8 cellular contexts compared by ENCODE assay signal in the genomic region with DNA sequence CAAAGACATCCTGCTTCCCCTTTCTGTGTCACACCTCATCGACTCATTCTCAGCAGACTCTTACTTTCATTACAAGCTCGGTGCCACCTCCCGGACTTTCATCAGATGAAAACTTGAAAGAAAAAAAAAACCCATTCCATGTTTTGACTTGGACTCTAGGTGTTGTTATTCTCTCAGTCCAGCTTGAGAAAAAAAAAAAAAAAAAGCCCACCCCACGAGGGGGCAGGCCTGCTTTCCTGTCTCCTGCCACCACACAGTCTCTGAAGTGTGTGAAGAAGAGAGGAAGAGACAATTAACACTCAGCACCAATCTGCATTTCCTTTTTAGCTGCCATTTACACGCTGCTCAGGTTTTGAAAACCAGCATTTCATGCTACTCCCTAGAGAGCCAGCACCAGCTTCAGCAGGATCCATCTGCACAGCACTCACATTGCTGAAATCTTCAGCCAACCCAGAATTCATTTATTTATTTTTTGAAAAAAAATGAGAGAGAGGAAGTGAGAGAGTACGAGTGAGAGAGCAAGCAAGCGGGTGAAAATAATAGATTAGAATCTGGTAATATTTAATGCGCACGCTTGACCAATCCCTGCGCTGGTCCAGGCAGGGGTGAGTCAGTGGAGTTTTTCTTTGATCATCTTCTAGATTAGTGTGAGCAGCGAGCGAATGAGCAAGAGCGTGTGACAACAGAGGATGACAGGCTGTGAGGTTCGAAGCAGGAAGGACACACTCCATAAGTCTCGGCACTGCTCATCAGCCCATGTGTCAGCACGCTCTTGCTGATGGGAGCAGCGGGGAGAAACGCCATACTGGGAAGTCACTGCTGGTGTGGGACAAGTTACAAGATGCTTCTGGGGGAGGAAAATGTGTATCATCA. TPM values are rescaled to one million over a fixed set of nuclear protein-coding genes. Genes with fewer than 3 reads are reported as not detected.
DNase-seq lines count a peak whose midpoint lies in the region; ATAC-seq and TF ChIP-seq lines count a peak whose summit lies in the region.

No MANE protein-coding gene starts in this region.

- CTCF ChIA-PET in Caco-2 (lab: Charles Lee) = interaction anchor here (0.6 to 0.7 kb wide), 5 partner anchors 86 to 972 kb away, joined by 4 to 7 read pairs (median 5); no protein-coding TSS in a partner anchor

- peak; percentile 79 for ATAC-seq in GM21619 (IDR thresholded peaks at IDR 0.05; ENCODE audit: unreplicated experiment)
- peak; percentile 61 to 77 (median 63) for ATAC-seq in natural killer cell
- ATAC-seq in thoracic aorta (ENCODE audit: insufficient number of reproducible peaks, low FRiP score, low read depth) = no peak

- H3K4me3 Mint-ChIP-seq in natural killer cell (no peak overlapping the region), Caco-2 (ENCODE audit: unreplicated experiment) (no peak overlapping the region)

- H3K27ac Mint-ChIP-seq in natural killer cell = no peak overlapping the region
- no peak overlapping the region for H3K27ac Mint-ChIP-seq in Caco-2 (ENCODE audit: unreplicated experiment)

- intact Hi-C loops in natural killer cell (cut with micrococcal nuclease) = loop anchor here (1.0 to 10.0 kb wide), 8 partner anchors 9 to 933 kb away; a partner anchor contains a TSS
- intact Hi-C loops in Caco-2 (cut with micrococcal nuclease; ENCODE audit: unreplicated experiment) = no loop called here

- H3K9me3 Mint-ChIP-seq in natural killer cell (no peaks in the 10 kb centered on the region), Caco-2 (ENCODE audit: unreplicated experiment) (no peaks in the 10 kb centered on the region)

- no peaks in the 10 kb centered on the region for H3K27me3 Mint-ChIP-seq in natural killer cell (ENCODE audit: low read depth in 2 of 2)
- H3K27me3 Mint-ChIP-seq in Caco-2 (ENCODE audit: insufficient read depth, unreplicated experiment) = no peaks in the 10 kb centered on the region

- BruUV-seq in Caco-2 (replicated peaks; lab: Mats Ljungman, UMichigan) = no TSS peak

- H3K27me3 ChIP-seq in duodenal mucosa (ENCODE audit: control insufficient read depth in 1 of 2, insufficient read depth in 2 of 2, low read length in 2 of 2) (no peaks in the 10 kb centered on the region), thoracic aorta (replicated peaks; ENCODE audit: insufficient read depth) (no peaks in the 10 kb centered on the region), Caco-2 (replicated peaks; ENCODE audit: control insufficient read depth, insufficient read depth, low read length) (no peaks in the 10 kb centered on the region)

- no peak overlapping the region for H3K4me3 ChIP-seq in Jurkat, Clone E6-1 (ENCODE audit: low read length)
- peak overlapping the region; percentile 23 to 58 for H3K4me3 ChIP-seq in duodenal mucosa (ENCODE audit: low read depth in 1 of 2, low read length in 2 of 2)
- peak overlapping the region; percentile 50 for H3K4me3 ChIP-seq in thoracic aorta
- no peak overlapping the region for H3K4me3 ChIP-seq in Caco-2 (ENCODE audit: low read depth, low read length)

- H3K4me1 ChIP-seq in duodenal mucosa (ENCODE audit: control insufficient read depth in 1 of 2, insufficient read depth in 2 of 2, low read length in 2 of 2) (no peaks in the 10 kb centered on the region), thoracic aorta (ENCODE audit: control insufficient read depth in 1 of 2, low read depth in 2 of 2) (peaks cover 0 to 6% of the 10 kb centered on the region in 2 donors), Caco-2 (no peaks in the 10 kb centered on the region)

- H3K36me3 ChIP-seq in duodenal mucosa (ENCODE audit: control insufficient read depth in 1 of 2, insufficient read depth in 2 of 2, low read length in 2 of 2) = no peaks in the 10 kb centered on the region
- H3K36me3 ChIP-seq in thoracic aorta = no peaks in the 10 kb centered on the region
- no peaks in the 10 kb centered on the region for H3K36me3 ChIP-seq in Caco-2 (ENCODE audit: control insufficient read depth, insufficient read depth, low read length)

- H3K36me3 Mint-ChIP-seq in natural killer cell (no peaks in the 10 kb centered on the region), Caco-2 (ENCODE audit: insufficient read depth, unreplicated experiment) (no peaks in the 10 kb centered on the region)

- H3K9ac ChIP-seq in duodenal mucosa (ENCODE audit: low read depth in 1 of 2, low read length in 2 of 2) = peak overlapping the region; percentile 30 to 49

- DNase-seq in GM04504 (ENCODE audit: low read depth) (peak; percentile 58), natural killer cell (peak; percentile 73), thoracic aorta (ENCODE audit: low spot score) (peak; percentile 27), Caco-2 (no peak)
- DNase-seq in Jurkat, Clone E6-1 (ENCODE audit: low read depth, low spot score) = peak; percentile 30
- peak; percentile 40 to 53 (median 48) for DNase-seq in activated CD4-positive, CD25-positive, alpha-beta regulatory T cell (lab: John Stamatoyannopoulos, UW)

- POLR2A ChIA-PET in Caco-2 (lab: Charles Lee) = no interaction called here

- H3K27ac ChIP-seq in duodenal mucosa (ENCODE audit: low read depth, low read length) = no peak overlapping the region
- H3K27ac ChIP-seq in thoracic aorta = no peak overlapping the region

- TF ChIP-seq CTCF in natural killer cell (IDR thresholded peaks at IDR 0.05) (no peak), thoracic aorta (IDR thresholded peaks at IDR 0.05) (no peak), Caco-2 (IDR thresholded peaks at IDR 0.05; ENCODE audit: insufficient read depth in 1 of 2, low read depth in 1 of 2, low read length in 1 of 2, severe bottlenecking in 1 of 2, unreplicated experiment in 1 of 2) (no peak)

- H3K4me1 Mint-ChIP-seq in natural killer cell (no peaks in the 10 kb centered on the region), Caco-2 (ENCODE audit: low read depth, unreplicated experiment) (no peaks in the 10 kb centered on the region)

- H3K9me3 ChIP-seq in duodenal mucosa (ENCODE audit: control insufficient read depth in 1 of 2, low read length in 2 of 2) (no peaks in the 10 kb centered on the region), thoracic aorta (no peaks in the 10 kb centered on the region), Caco-2 (no peaks in the 10 kb centered on the region)

RNA-seq across cellular contexts. Expression of a gene that starts 23.5 kb away (rescaled TPM):
- polyA plus RNA-seq in Jurkat, Clone E6-1 (2012; ENCODE audit: insufficient read depth, insufficient read length) = 0.39 TPM
- 1 to 10 TPM in 2 of 3 donors, under 1 TPM in 1; 0.48 to 2.3 (median 2.1) TPM for total RNA-seq in natural killer cell
- total RNA-seq in thoracic aorta = not detected
- total RNA-seq in Caco-2 (2022) = not detected in 2 replicates

RNA-seq across cellular contexts. Expression of a gene that starts 35.1 kb away (rescaled TPM):
- polyA plus RNA-seq in Jurkat, Clone E6-1 (2012; ENCODE audit: insufficient read depth, insufficient read length) = not detected
- total RNA-seq in natural killer cell (not detected), thoracic aorta (not detected), Caco-2 (2022) (not detected in 2 replicates)

Comparison
In these comparisons a context has a peak if more than half of its experiments do, and no peak if none do; other contexts are left out.
1. DNase-seq: peak in GM04504 (single experiment), Jurkat, Clone E6-1 (single experiment), activated CD4-positive, CD25-positive, alpha-beta regulatory T cell (4 of 4), natural killer cell (single experiment) and thoracic aorta (single experiment); none in Caco-2 (0 of 2).
2. H3K4me3 ChIP-seq: peak in duodenal mucosa (2 of 2) and thoracic aorta (single experiment); none in Jurkat, Clone E6-1 (single experiment) and Caco-2 (single experiment).